In the genomic region with DNA sequence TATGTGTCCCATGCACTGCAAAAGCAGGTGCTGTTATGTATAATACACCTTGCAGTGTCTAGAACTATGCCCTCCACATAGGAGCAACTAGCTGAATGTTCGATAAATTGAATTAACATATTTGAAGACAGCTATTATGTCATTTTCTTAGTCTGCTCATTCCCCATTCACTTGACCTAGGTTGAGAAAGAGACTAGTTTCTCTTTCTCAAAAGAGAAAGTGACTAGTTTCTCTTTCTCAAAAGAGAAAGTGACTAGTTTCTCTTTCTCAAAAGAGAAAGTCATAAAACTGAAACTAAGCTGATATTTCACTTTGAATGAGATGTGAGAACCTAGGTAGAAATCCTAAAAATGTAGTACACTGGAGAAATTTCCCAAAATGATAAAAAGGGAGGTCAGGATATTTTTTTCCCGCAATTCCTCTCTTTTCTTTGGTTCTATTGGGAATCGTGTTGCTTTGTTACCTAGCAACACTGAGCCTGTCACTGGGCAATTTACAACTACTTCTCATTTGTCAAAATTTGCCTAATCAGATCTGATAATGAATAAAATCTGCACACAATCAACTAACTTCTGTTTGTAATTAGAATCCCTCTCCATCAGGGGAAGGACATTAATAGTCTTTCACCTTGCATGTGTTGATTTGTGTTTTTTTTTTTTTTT, we compare ENCODE assay signal across 12 cellular contexts.
A peak's percentile ranks its signal among the peaks of the same experiment; 100 is the strongest.
DNase-seq lines count a peak whose midpoint lies in the region; ATAC-seq and TF ChIP-seq lines count a peak whose summit lies in the region.
"Had no signal": no experiment of that assay in that cellular context is flagged by ENCODE, and none has a peak within 500 bp of the region (broad histone marks: within the 10 kb centered on the region; RNA-seq: fewer than 3 reads in every experiment).

No MANE protein-coding gene starts in this region.

- H3K27ac ChIP-seq in upper lobe of left lung: no peak overlapping the region
- H3K27ac ChIP-seq: epithelial cell of prostate had no signal

- no peaks in the 10 kb centered on the region for H3K9me3 ChIP-seq in upper lobe of left lung

- no peak for TF ChIP-seq EP300 in upper lobe of left lung (IDR thresholded peaks at IDR 0.05)

- no peak for TF ChIP-seq CTCF in activated CD8-positive, alpha-beta T cell treated with anti-CD3 and anti-CD28 coated beads for 36 hours (IDR thresholded peaks at IDR 0.05)
- TF ChIP-seq CTCF in upper lobe of left lung (IDR thresholded peaks at IDR 0.05): no peak

- ATAC-seq in GM18505 (IDR thresholded peaks at IDR 0.05; ENCODE audit: unreplicated experiment): peak; percentile 97
- ATAC-seq in GM19452 (IDR thresholded peaks at IDR 0.05; ENCODE audit: unreplicated experiment): peak; percentile 87
- peak; percentile 84 for ATAC-seq in HG02970 (IDR thresholded peaks at IDR 0.05; ENCODE audit: low FRiP score, unreplicated experiment)
- peak; percentile 34 for ATAC-seq in activated CD8-positive, alpha-beta T cell treated with anti-CD3 and anti-CD28 coated beads for 36 hours
- ATAC-seq in upper lobe of left lung (ENCODE audit: low FRiP score in 2 of 2): no peak

- no peaks in the 10 kb centered on the region for H3K36me3 Mint-ChIP-seq in activated CD8-positive, alpha-beta T cell treated with anti-CD3 and anti-CD28 coated beads for 36 hours (ENCODE audit: low read depth)
- H3K36me3 Mint-ChIP-seq: stimulated activated naive B cell treated with anti-CD40 and anti-IgM and Interleukin-4, amounts not matched to agents 10 μg/mL and 1 μg/mL and 100 μg/mL, for 72 hours had no signal

- no peak for TF ChIP-seq POLR2A in GM18505 (IDR thresholded peaks at IDR 0.05; ENCODE audit: borderline replicate concordance, extremely low read depth, insufficient read depth, insufficient read length)
- TF ChIP-seq POLR2A in upper lobe of left lung (IDR thresholded peaks at IDR 0.05): no peak

- H3K4me3 Mint-ChIP-seq in activated CD8-positive, alpha-beta T cell treated with anti-CD3 and anti-CD28 coated beads for 36 hours: no peak overlapping the region
- H3K4me3 Mint-ChIP-seq: stimulated activated naive B cell treated with anti-CD40 and anti-IgM and Interleukin-4, amounts not matched to agents 10 μg/mL and 1 μg/mL and 100 μg/mL, for 72 hours had no signal

- no peak for DNase-seq in activated CD8-positive, alpha-beta T cell treated with anti-CD3 and anti-CD28 coated beads for 36 hours
- no peak for DNase-seq in mesenteric fat pad (ENCODE audit: low spot score)
- DNase-seq in pons (ENCODE audit: low spot score): no peak
- no peak for DNase-seq in upper lobe of left lung
- DNase-seq in SKM-1 treated with dmso at 0.1 percent for 144 hours (lab: John Stamatoyannopoulos, UW; ENCODE audit: unreplicated experiment): no peak
- DNase-seq: activated naive CD4-positive, alpha-beta T cell treated with anti-CD3 and anti-CD28 coated beads, Interleukin-2, amount 50 U/mL, for 16 hours; NCI-H2107; stimulated activated naive B cell treated with anti-CD40 and anti-IgM and Interleukin-4, amounts not matched to agents 10 μg/mL and 1 μg/mL and 100 μg/mL, for 72 hours had no signal

- POLR2A ChIA-PET in activated CD8-positive, alpha-beta T cell treated with anti-CD3 and anti-CD28 coated beads for 36 hours (lab: Charles Lee): no interaction called here

- H3K4me1 Mint-ChIP-seq in activated CD8-positive, alpha-beta T cell treated with anti-CD3 and anti-CD28 coated beads for 36 hours (ENCODE audit: low read depth): peaks cover 9% of the 10 kb centered on the region

- H3K27me3 ChIP-seq in upper lobe of left lung: no peaks in the 10 kb centered on the region

- no peak overlapping the region for H3K4me3 ChIP-seq in upper lobe of left lung

- CTCF ChIA-PET in activated CD8-positive, alpha-beta T cell treated with anti-CD3 and anti-CD28 coated beads for 36 hours (lab: Charles Lee): no interaction called here

- 70 to 77% methylated on average over 3 of the region's 3 CpGs for WGBS in upper lobe of left lung, 2 donors

- intact Hi-C loops in activated CD8-positive, alpha-beta T cell treated with anti-CD3 and anti-CD28 coated beads for 36 hours (cut with micrococcal nuclease): no loop called here

- no peak overlapping the region for H3K27ac Mint-ChIP-seq in activated CD8-positive, alpha-beta T cell treated with anti-CD3 and anti-CD28 coated beads for 36 hours
- H3K27ac Mint-ChIP-seq: stimulated activated naive B cell treated with anti-CD40 and anti-IgM and Interleukin-4, amounts not matched to agents 10 μg/mL and 1 μg/mL and 100 μg/mL, for 72 hours had no signal

- no peaks in the 10 kb centered on the region for H3K36me3 ChIP-seq in upper lobe of left lung

- no peaks in the 10 kb centered on the region for H3K9me3 Mint-ChIP-seq in activated CD8-positive, alpha-beta T cell treated with anti-CD3 and anti-CD28 coated beads for 36 hours

- H3K4me1 ChIP-seq in upper lobe of left lung: no peaks in the 10 kb centered on the region

- H3K27me3 Mint-ChIP-seq in activated CD8-positive, alpha-beta T cell treated with anti-CD3 and anti-CD28 coated beads for 36 hours: no peaks in the 10 kb centered on the region

Comparison
In these comparisons a context has a peak if more than half of its experiments do, and no peak if none do; other contexts are left out.
1. ATAC-seq: peak in GM18505 (single experiment), GM19452 (single experiment), HG02970 (single experiment) and activated CD8-positive, alpha-beta T cell treated with anti-CD3 and anti-CD28 coated beads for 36 hours (single experiment); none in upper lobe of left lung (0 of 2).